Comparison of ENCODE assay signal across 8 cellular contexts in the genomic region with DNA sequence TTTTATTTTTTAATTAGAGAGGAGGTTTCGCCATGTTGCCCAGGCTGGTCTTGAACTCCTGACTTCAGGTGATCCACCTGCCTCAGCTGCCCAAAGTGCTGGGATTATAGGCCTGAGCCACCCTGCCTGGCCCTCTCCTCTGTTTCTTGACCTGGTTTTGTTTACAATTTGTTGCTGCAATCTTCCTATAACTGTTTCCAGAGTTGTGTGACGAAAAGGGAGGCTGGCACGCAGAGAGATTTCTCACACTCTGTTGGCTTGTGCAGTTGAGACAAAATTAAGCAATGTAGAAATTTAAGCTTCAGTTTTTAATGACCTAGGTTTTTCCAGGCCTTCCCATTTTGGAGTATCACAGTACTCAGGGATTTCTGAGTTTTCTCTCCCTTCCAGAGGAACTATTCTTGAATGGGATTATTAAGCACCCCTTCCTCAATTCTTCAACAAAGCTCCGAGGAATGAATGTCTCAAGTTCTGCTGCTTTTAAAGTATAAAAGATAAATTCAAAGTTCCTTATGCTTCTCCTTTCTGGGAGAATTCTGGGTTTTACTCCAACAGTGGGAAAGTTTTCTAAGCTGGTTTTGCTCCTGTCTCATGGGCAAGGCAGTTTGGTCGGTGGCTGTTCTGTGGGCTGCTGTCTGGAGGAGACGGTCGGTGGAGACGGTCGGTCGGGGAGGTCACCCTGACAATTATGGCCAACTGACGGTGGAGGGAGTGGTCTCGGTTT. TPM values are rescaled to one million over a fixed set of nuclear protein-coding genes. Genes with fewer than 3 reads are reported as not detected.
DNase-seq lines count a peak whose midpoint lies in the region; ATAC-seq and TF ChIP-seq lines count a peak whose summit lies in the region.

No MANE protein-coding gene starts in this region.

- no peaks in the 10 kb centered on the region for H3K9me3 ChIP-seq in SK-N-MC (ENCODE audit: low read depth, low read length)
- H3K9me3 ChIP-seq in prostate gland: no peaks in the 10 kb centered on the region

- peak overlapping the region; percentile 73 for H3K4me3 ChIP-seq in SK-N-MC
- peak overlapping the region; percentile 60 for H3K4me3 ChIP-seq in fibroblast of the aortic adventitia (ENCODE audit: low read depth, low read length)
- H3K4me3 ChIP-seq in prostate gland: peak overlapping the region; percentile 18 to 29

- WGBS in prostate gland: 14% methylated on average over 12 of the region's 12 CpGs

- H3K27ac Mint-ChIP-seq in T-helper 2 cell treated with Interferon-gamma antibody and Interleukin-4, amounts not matched to agents 5 μg/mL and 100 μg/mL, for 36 hours: peak overlapping the region; percentile 74

- no peaks in the 10 kb centered on the region for H3K36me3 ChIP-seq in SK-N-MC (ENCODE audit: insufficient read depth, low read length)
- no peaks in the 10 kb centered on the region for H3K36me3 ChIP-seq in prostate gland

- peak overlapping the region; percentile 89 for H3K9ac ChIP-seq in SK-N-MC (ENCODE audit: insufficient read length)

- no peak for TF ChIP-seq CTCF in fibroblast of the aortic adventitia (IDR thresholded peaks at IDR 0.05; ENCODE audit: insufficient read depth, low read length)
- TF ChIP-seq CTCF in prostate gland (IDR thresholded peaks at IDR 0.05): no peak
- no peak for TF ChIP-seq CTCF in GM20000 (IDR thresholded peaks at IDR 0.05; ENCODE audit: extremely low read depth, missing control alignments)

- H3K27me3 ChIP-seq in prostate gland (replicated peaks; ENCODE audit: insufficient read depth): no peaks in the 10 kb centered on the region

- TF ChIP-seq POLR2A in prostate gland (IDR thresholded peaks at IDR 0.05): no peak

- H3K27me3 Mint-ChIP-seq in T-helper 2 cell treated with Interferon-gamma antibody and Interleukin-4, amounts not matched to agents 5 μg/mL and 100 μg/mL, for 36 hours (ENCODE audit: low read depth): peaks cover 68% of the 10 kb centered on the region

- intact Hi-C loops in prostate gland (cut with DNase I): loop anchor here (2.0 to 5.0 kb wide), 2 partner anchors 19 to 81 kb away; partner anchors contain the start of gene TMED10

- H3K4me1 ChIP-seq in prostate gland (replicated peaks): peaks cover 26% of the 10 kb centered on the region

- H3K36me3 Mint-ChIP-seq in T-helper 2 cell treated with Interferon-gamma antibody and Interleukin-4, amounts not matched to agents 5 μg/mL and 100 μg/mL, for 36 hours (ENCODE audit: low read depth): no peaks in the 10 kb centered on the region

- H3K27ac ChIP-seq in SK-N-MC (peak overlapping the region; percentile 99), prostate gland (peak overlapping the region; percentile 93 to 97)

- peaks cover 24% of the 10 kb centered on the region for H3K4me1 Mint-ChIP-seq in T-helper 2 cell treated with Interferon-gamma antibody and Interleukin-4, amounts not matched to agents 5 μg/mL and 100 μg/mL, for 36 hours (ENCODE audit: low read depth)

- DNase-seq in T-helper 2 cell treated with Interferon-gamma antibody and Interleukin-4, amounts not matched to agents 5 μg/mL and 100 μg/mL, for 36 hours (ENCODE audit: low spot score): no peak
- DNase-seq in T-helper 2 cell: no peak
- no peak for DNase-seq in SK-N-MC (ENCODE audit: low read depth, low spot score)
- peak; percentile 81 for DNase-seq in fibroblast of the aortic adventitia (ENCODE audit: low read depth)
- DNase-seq in prostate gland (ENCODE audit: low spot score): peak; percentile 64
- DNase-seq in GM20000 (ENCODE audit: low spot score): no peak
- no peak for DNase-seq in amygdala (lab: John Stamatoyannopoulos, UW)

- H3K9me3 Mint-ChIP-seq in T-helper 2 cell treated with Interferon-gamma antibody and Interleukin-4, amounts not matched to agents 5 μg/mL and 100 μg/mL, for 36 hours: no peaks in the 10 kb centered on the region

- H3K4me3 Mint-ChIP-seq in T-helper 2 cell treated with Interferon-gamma antibody and Interleukin-4, amounts not matched to agents 5 μg/mL and 100 μg/mL, for 36 hours: peak overlapping the region; percentile 52

- ATAC-seq in HG03039 (IDR thresholded peaks at IDR 0.05; ENCODE audit: unreplicated experiment): no peak

RNA-seq across cellular contexts. Expression of gene FOS, which starts 20.4 kb away (rescaled TPM):
- total RNA-seq in fibroblast of the aortic adventitia (ENCODE audit: low replicate concordance): 1.4 and 26.2 TPM in 2 replicates
- 100 to 1,000 TPM in 1 of 2 donors, 10 to 100 TPM in 1; 73.9 to 127 TPM for total RNA-seq in prostate gland

Comparison
In these comparisons a context has a peak if more than half of its experiments do, and no peak if none do; other contexts are left out.
1. DNase-seq: peak in fibroblast of the aortic adventitia (single experiment) and prostate gland (single experiment); none in T-helper 2 cell treated with Interferon-gamma antibody and Interleukin-4, amounts not matched to agents 5 μg/mL and 100 μg/mL, for 36 hours (single experiment), T-helper 2 cell (0 of 5), SK-N-MC (single experiment), GM20000 (single experiment) and amygdala (0 of 56).
2. Peak in every context shown above with its lines, with median percentiles within 50 percentile points of each other: H3K4me3 ChIP-seq.